Comparison of ENCODE assay signal across 1 cellular context in genomic region chr10:72754275-72755032, GRCh38.
TF ChIP-seq lines count a peak whose summit lies in the region.

No MANE protein-coding gene starts in this region.

TF ChIP-seq in HCT116, 20 proteins besides CTCF, POLR2A, EP300 and RAD21:
- TF ChIP-seq ZFX (IDR thresholded peaks at IDR 0.05) (no peak), ELF1 (IDR thresholded peaks at IDR 0.05; ENCODE audit: borderline replicate concordance, low read depth) (no peak), FOSL1 (IDR thresholded peaks at IDR 0.05; ENCODE audit: low read depth) (no peak), CEBPB (IDR thresholded peaks at IDR 0.05; ENCODE audit: low read depth) (no peak), EGR1 (IDR thresholded peaks at IDR 0.05; ENCODE audit: low read depth) (no peak), TCF7L2 (IDR thresholded peaks at IDR 0.05; ENCODE audit: borderline replicate concordance, extremely low read depth, insufficient read depth, insufficient read length) (no peak), SIN3A (IDR thresholded peaks at IDR 0.05; ENCODE audit: low read depth) (no peak), EZH2phosphoT487 (IDR thresholded peaks at IDR 0.05; ENCODE audit: borderline replicate concordance) (no peak), JUND (IDR thresholded peaks at IDR 0.05) (no peak), ZNF274 (IDR thresholded peaks at IDR 0.05; ENCODE audit: low read depth, low read length) (no peak), SRF (IDR thresholded peaks at IDR 0.05; ENCODE audit: low read depth) (no peak), POLR2AphosphoS5 (IDR thresholded peaks at IDR 0.05; ENCODE audit: low read depth, low read length) (no peak), EZH2 (IDR thresholded peaks at IDR 0.05) (no peak)
- TF ChIP-seq, protein P1, sequence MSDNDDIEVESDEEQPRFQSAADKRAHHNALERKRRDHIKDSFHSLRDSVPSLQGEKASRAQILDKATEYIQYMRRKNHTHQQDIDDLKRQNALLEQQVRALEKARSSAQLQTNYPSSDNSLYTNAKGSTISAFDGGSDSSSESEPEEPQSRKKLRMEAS (IDR thresholded peaks at IDR 0.05), result no peak
- TF ChIP-seq, protein P2, sequence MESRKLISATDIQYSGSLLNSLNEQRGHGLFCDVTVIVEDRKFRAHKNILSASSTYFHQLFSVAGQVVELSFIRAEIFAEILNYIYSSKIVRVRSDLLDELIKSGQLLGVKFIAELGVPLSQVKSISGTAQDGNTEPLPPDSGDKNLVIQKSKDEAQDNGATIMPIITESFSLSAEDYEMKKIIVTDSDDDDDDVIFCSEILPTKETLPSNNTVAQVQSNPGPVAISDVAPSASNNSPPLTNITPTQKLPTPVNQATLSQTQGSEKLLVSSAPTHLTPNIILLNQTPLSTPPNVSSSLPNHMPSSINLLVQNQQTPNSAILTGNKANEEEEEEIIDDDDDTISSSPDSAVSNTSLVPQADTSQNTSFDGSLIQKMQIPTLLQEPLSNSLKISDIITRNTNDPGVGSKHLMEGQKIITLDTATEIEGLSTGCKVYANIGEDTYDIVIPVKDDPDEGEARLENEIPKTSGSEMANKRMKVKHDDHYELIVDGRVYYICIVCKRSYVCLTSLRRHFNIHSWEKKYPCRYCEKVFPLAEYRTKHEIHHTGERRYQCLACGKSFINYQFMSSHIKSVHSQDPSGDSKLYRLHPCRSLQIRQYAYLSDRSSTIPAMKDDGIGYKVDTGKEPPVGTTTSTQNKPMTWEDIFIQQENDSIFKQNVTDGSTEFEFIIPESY (IDR thresholded peaks at IDR 0.05; ENCODE audit: extremely low read depth, insufficient replicate concordance, low read length), result no peak
- TF ChIP-seq, protein P3, sequence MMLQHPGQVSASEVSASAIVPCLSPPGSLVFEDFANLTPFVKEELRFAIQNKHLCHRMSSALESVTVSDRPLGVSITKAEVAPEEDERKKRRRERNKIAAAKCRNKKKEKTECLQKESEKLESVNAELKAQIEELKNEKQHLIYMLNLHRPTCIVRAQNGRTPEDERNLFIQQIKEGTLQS (IDR thresholded peaks at IDR 0.05), result no peak
